Comparison of ENCODE assay signal across 8 cellular contexts in genomic region chr2:23381084-23381483, GRCh38. TPM values are rescaled to one million over a fixed set of nuclear protein-coding genes. Genes with fewer than 3 reads are reported as not detected.
DNase-seq lines count a peak whose midpoint lies in the region; ATAC-seq and TF ChIP-seq lines count a peak whose summit lies in the region.

No MANE protein-coding gene starts in this region.

- H3K4me3 Mint-ChIP-seq in type B pancreatic cell: peak overlapping the region; percentile 46

- no peak overlapping the region for H3K27ac Mint-ChIP-seq in type B pancreatic cell

- no peak for ATAC-seq in HG03280 (IDR thresholded peaks at IDR 0.05; ENCODE audit: unreplicated experiment)
- ATAC-seq in HG03432 (IDR thresholded peaks at IDR 0.05; ENCODE audit: unreplicated experiment): no peak
- no peak for ATAC-seq in GM21390 (IDR thresholded peaks at IDR 0.05; ENCODE audit: unreplicated experiment)

- no peak for TF ChIP-seq CTCF in type B pancreatic cell (conservative IDR thresholded peaks at IDR 0.05)

- H3K9me3 Mint-ChIP-seq in type B pancreatic cell: peaks cover 7% of the 10 kb centered on the region

- DNase-seq in DMS79 treated with DMSO at 0.1 percent for 48 hours (lab: John Stamatoyannopoulos, UW) (peak; percentile 17), SK-MEL-5 (ENCODE audit: low read depth, low spot score) (peak; percentile 44), fibroblast of the conjunctiva (ENCODE audit: low read depth) (peak; percentile 72), type B pancreatic cell (ENCODE audit: extremely low spot score, unreplicated experiment) (no peak)
- DNase-seq in Jurkat, Clone E6-1 (ENCODE audit: low read depth, low spot score): no peak

- peaks cover 36% of the 10 kb centered on the region for H3K27me3 Mint-ChIP-seq in type B pancreatic cell

- H3K4me1 Mint-ChIP-seq in type B pancreatic cell (ENCODE audit: unreplicated experiment): peaks cover 17% of the 10 kb centered on the region

- no peaks in the 10 kb centered on the region for H3K36me3 Mint-ChIP-seq in type B pancreatic cell

- in situ Hi-C loops in SK-MEL-5 (cut with HindIII; ENCODE audit: low pct_unique_long_range_greater_than_20kb, low sequenced_read_pairs): no loop called here

- peak overlapping the region; percentile 36 for H3K4me3 ChIP-seq in Jurkat, Clone E6-1 (ENCODE audit: low read length)

RNA-seq across cellular contexts. Expression of gene KLHL29, which starts 3.9 kb away (rescaled TPM):
- 3.5 TPM for polyA plus RNA-seq in Jurkat, Clone E6-1 (2012; ENCODE audit: insufficient read depth, insufficient read length)
- total RNA-seq in SK-MEL-5 (2014; rRNA removed; shearing (Covaris generic)): 5.5 and 6.4 TPM in 2 replicates
- 16.5 and 24.2 TPM in 2 replicates for polyA plus RNA-seq in SK-MEL-5 (2015; cell fraction: cytosol; rRNA removed)
- polyA plus RNA-seq in SK-MEL-5 (2015; cell fraction: nucleus; rRNA removed): 38.6 and 40.4 TPM in 2 replicates
- 14.6 and 24.1 TPM in 2 replicates for total RNA-seq in type B pancreatic cell (ENCODE audit: low replicate concordance)

Comparison
In these comparisons a context has a peak if more than half of its experiments do, and no peak if none do; other contexts are left out.
1. DNase-seq: peak in DMS79 treated with DMSO at 0.1 percent for 48 hours (single experiment), SK-MEL-5 (single experiment) and fibroblast of the conjunctiva (single experiment); none in Jurkat, Clone E6-1 (single experiment) and type B pancreatic cell (single experiment).